In the genomic region with DNA sequence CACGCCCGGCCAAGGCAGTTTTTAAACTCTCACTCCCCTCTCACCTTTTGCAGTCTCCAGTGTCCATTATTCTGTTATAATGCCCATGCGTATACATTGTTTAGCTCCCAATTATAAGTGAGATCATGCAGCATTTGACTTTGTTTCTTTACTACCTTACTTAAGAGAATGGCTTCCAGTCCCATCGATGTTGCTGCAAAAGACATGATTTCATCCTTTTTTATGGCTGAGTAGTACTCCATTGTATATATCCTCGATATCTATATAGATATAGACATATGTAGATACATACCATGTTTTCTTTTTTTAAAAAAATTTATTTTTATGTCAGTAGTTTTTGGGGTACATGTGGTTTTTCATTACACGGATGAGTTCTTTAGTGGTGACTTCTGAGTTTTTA, we compare ENCODE assay signal across 10 cellular contexts. TPM values are rescaled to one million over a fixed set of nuclear protein-coding genes. Genes with fewer than 3 reads are reported as not detected.
"Had no signal": no experiment of that assay in that cellular context is flagged by ENCODE, and none has a peak within 500 bp of the region (broad histone marks: within the 10 kb centered on the region; RNA-seq: fewer than 3 reads in every experiment).

No MANE protein-coding gene starts in this region.

- H3K4me2 ChIP-seq: KMS-11 had no signal

- FAIRE-seq: HepG2, HTR-8/SVneo had no signal

- H3K27ac ChIP-seq: HL-60, KMS-11 had no signal

- DNase-seq: IMR-90, KBM-7, KG1 had no signal

- H3K9ac ChIP-seq: KMS-11 had no signal

- ATAC-seq: HepG2 had no signal

RNA-seq across cellular contexts. Expression of a gene that starts 8.4 kb away (rescaled TPM):
- total RNA-seq: HepG2, HT-29, HT1080, IMR-90 had no signal
- polyA plus RNA-seq: IMR-90 had no signal

RNA-seq across cellular contexts. Expression of a gene that starts 32.2 kb away (rescaled TPM):
- total RNA-seq: HepG2, HT-29, HT1080, IMR-90 had no signal
- polyA plus RNA-seq: HepG2, IgD-negative memory B cell, IMR-90 had no signal
